Comparison of ENCODE assay signal across 8 cellular contexts in genomic region chr5:139482050-139482889, GRCh38. TPM values are rescaled to one million over a fixed set of nuclear protein-coding genes. Genes with fewer than 3 reads are reported as not detected.
DNase-seq lines count a peak whose midpoint lies in the region; ATAC-seq and TF ChIP-seq lines count a peak whose summit lies in the region.

Gene STING1, minus strand, starts transcription at chr5:139482758. Its CDS starts 1,054 bp downstream, at chr5:139481704.

- TF ChIP-seq POLR2A in erythroblast (IDR thresholded peaks at IDR 0.05; ENCODE audit: low read length), result peak; percentile 67

- H3K4me1 ChIP-seq in tibial artery, result peaks cover 0 to 50% (median 31%) of the 10 kb centered on the region in 4 donors

- H3K27me3 ChIP-seq in tibial artery, result no peaks in the 10 kb centered on the region

- H3K4me3 ChIP-seq in tibial artery, result peak within 1 kb of the TSS; percentile 54 to 67

- intact Hi-C loops in natural killer cell (cut with micrococcal nuclease) (loop anchor here (1.0 to 5.0 kb wide), 3 partner anchors 24 to 43 kb away; partner anchors contain the start of gene DNAJC18), tibial artery (cut with DNase I; ENCODE audit: low total_unique reads) (no loop called here)

- ATAC-seq in HG02981 (IDR thresholded peaks at IDR 0.05; ENCODE audit: unreplicated experiment) (peak; percentile 51), natural killer cell (peak; percentile 77 to 95 (median 89)), HG03469 (IDR thresholded peaks at IDR 0.05; ENCODE audit: unreplicated experiment) (no peak)

- H3K27ac ChIP-seq in tibial artery, result peak within 1 kb of the TSS; percentile 91 to 94

- no peaks in the 10 kb centered on the region for H3K9me3 ChIP-seq in tibial artery

- H3K36me3 Mint-ChIP-seq in natural killer cell, result no peaks in the 10 kb centered on the region

- H3K4me1 Mint-ChIP-seq in natural killer cell, result peaks cover 24 to 36% of the 10 kb centered on the region in 2 donors

- peaks cover 0 to 22% (median 21%) of the 10 kb centered on the region in 3 donors for H3K36me3 ChIP-seq in tibial artery

- peak within 1 kb of the TSS; percentile 85 to 91 for H3K27ac Mint-ChIP-seq in natural killer cell

- no peaks in the 10 kb centered on the region for H3K27me3 Mint-ChIP-seq in natural killer cell (ENCODE audit: low read depth in 2 of 2)

- peak within 1 kb of the TSS; percentile 86 for H3K4me3 Mint-ChIP-seq in natural killer cell

- TF ChIP-seq CTCF in natural killer cell (IDR thresholded peaks at IDR 0.05) (no peak), tibial artery (IDR thresholded peaks at IDR 0.05) (no peak)

- no peaks in the 10 kb centered on the region for H3K9me3 Mint-ChIP-seq in natural killer cell

- peak; percentile 98 for DNase-seq in Daoy (ENCODE audit: low read depth)
- DNase-seq in NOMO-1 treated with DMSO at 0.1 percent for 48 hours (lab: John Stamatoyannopoulos, UW; ENCODE audit: unreplicated experiment), result peak; percentile 79
- peak; percentile 81 for DNase-seq in activated CD8-positive, alpha-beta memory T cell treated with anti-CD3 and anti-CD28 coated beads, Interleukin-2, amount 50 U/mL, for 48 hours
- DNase-seq in erythroblast (lab: John Stamatoyannopoulos, UW), result peak; percentile 81 to 87
- DNase-seq in natural killer cell, result peak; percentile 53
- DNase-seq in tibial artery, result peak; percentile 87 to 92

RNA-seq across cellular contexts. Expression of gene STING1, which starts in this region (rescaled TPM):
- total RNA-seq in Daoy (2014; rRNA removed; shearing (Covaris generic)), result 8.2 and 9.0 TPM in 2 replicates
- 10 to 100 TPM; 95.5 to 98.9 (median 96.6) TPM for total RNA-seq in natural killer cell
